24 cellular contexts compared by ENCODE assay signal in genomic region chr15:32877201-32877600, GRCh38.
"Had no signal": no experiment of that assay in that cellular context is flagged by ENCODE, and none has a peak within 500 bp of the region (broad histone marks: within the 10 kb centered on the region; RNA-seq: fewer than 3 reads in every experiment).

No MANE protein-coding gene starts in this region.

- H3K27me3 ChIP-seq: body of pancreas, thyroid gland, upper lobe of left lung, vagina had no signal

- H3K36me3 Mint-ChIP-seq: activated naive CD4-positive, alpha-beta T cell treated with anti-CD3 and anti-CD28 coated beads, Interleukin-2, amount 50 U/mL, for 24 hours; stimulated activated memory B cell treated with anti-CD40 and anti-IgM and Interleukin-4, amounts not matched to agents 10 μg/mL and 1 μg/mL and 100 μg/mL, for 72 hours had no signal

- ATAC-seq: body of pancreas; left cardiac atrium; left ventricle myocardium superior; sciatic nerve; stimulated activated memory B cell treated with anti-CD40 and anti-IgM and Interleukin-4, amounts not matched to agents 10 μg/mL and 1 μg/mL and 100 μg/mL, for 72 hours; stimulated activated naive CD8-positive, alpha-beta T cell treated with anti-CD3 and anti-CD28 coated beads, Interleukin-15, amount 100 ng/mL, for 72 hours had no signal

- H3K9me3 ChIP-seq: body of pancreas, thyroid gland, upper lobe of left lung, vagina had no signal

- DNase-seq: activated CD4-positive, alpha-beta T cell treated with anti-CD3 and anti-CD28 coated beads for 4 hours; activated CD4-positive, alpha-beta T cell treated with anti-CD3 and anti-CD28 coated beads, Interleukin-2, amount 50 U/mL, for 48 hours; activated CD8-positive, alpha-beta memory T cell treated with anti-CD3 and anti-CD28 coated beads for 24 hours; body of pancreas; effector CD4-positive, alpha-beta T cell; head of caudate nucleus; hippocampal formation; left cardiac atrium; left ventricle myocardium superior; retina; small intestine; stimulated activated CD4-positive, alpha-beta T cell treated with anti-CD3 and anti-CD28 coated beads, Interleukin-4, amount 100 ng/mL, for 24 hours; stimulated activated naive CD8-positive, alpha-beta T cell treated with anti-CD3 and anti-CD28 coated beads, Interleukin-15, amount 100 ng/mL, for 72 hours; T-helper 9 cell; thyroid gland; upper lobe of left lung had no signal

- H3K27ac ChIP-seq: body of pancreas, epithelial cell of prostate, thyroid gland, upper lobe of left lung, vagina, VCaP had no signal

- H3K27ac Mint-ChIP-seq: activated naive CD4-positive, alpha-beta T cell treated with anti-CD3 and anti-CD28 coated beads, Interleukin-2, amount 50 U/mL, for 24 hours; nephron; stimulated activated memory B cell treated with anti-CD40 and anti-IgM and Interleukin-4, amounts not matched to agents 10 μg/mL and 1 μg/mL and 100 μg/mL, for 72 hours; T-helper 1 cell treated with Interleukin-12 subunit alpha and Interleukin-12 subunit beta and Interleukin-4 antibody, amounts not matched to agents 30 μg/mL and 1 μg/mL, for 36 hours had no signal

- H3K4me1 Mint-ChIP-seq: activated naive CD4-positive, alpha-beta T cell treated with anti-CD3 and anti-CD28 coated beads, Interleukin-2, amount 50 U/mL, for 24 hours; stimulated activated memory B cell treated with anti-CD40 and anti-IgM and Interleukin-4, amounts not matched to agents 10 μg/mL and 1 μg/mL and 100 μg/mL, for 72 hours; stimulated activated naive CD8-positive, alpha-beta T cell treated with anti-CD3 and anti-CD28 coated beads, Interleukin-15, amount 100 ng/mL, for 72 hours had no signal

- H3K9me3 Mint-ChIP-seq: activated naive CD4-positive, alpha-beta T cell treated with anti-CD3 and anti-CD28 coated beads, Interleukin-2, amount 50 U/mL, for 24 hours; nephron; stimulated activated memory B cell treated with anti-CD40 and anti-IgM and Interleukin-4, amounts not matched to agents 10 μg/mL and 1 μg/mL and 100 μg/mL, for 72 hours; stimulated activated naive CD8-positive, alpha-beta T cell treated with anti-CD3 and anti-CD28 coated beads, Interleukin-15, amount 100 ng/mL, for 72 hours; T-helper 1 cell treated with Interleukin-12 subunit alpha and Interleukin-12 subunit beta and Interleukin-4 antibody, amounts not matched to agents 30 μg/mL and 1 μg/mL, for 36 hours had no signal

- H3K27me3 Mint-ChIP-seq: activated naive CD4-positive, alpha-beta T cell treated with anti-CD3 and anti-CD28 coated beads, Interleukin-2, amount 50 U/mL, for 24 hours; stimulated activated memory B cell treated with anti-CD40 and anti-IgM and Interleukin-4, amounts not matched to agents 10 μg/mL and 1 μg/mL and 100 μg/mL, for 72 hours had no signal

- H3K4me1 ChIP-seq: thyroid gland had no signal

- H3K4me3 Mint-ChIP-seq: activated naive CD4-positive, alpha-beta T cell treated with anti-CD3 and anti-CD28 coated beads, Interleukin-2, amount 50 U/mL, for 24 hours; nephron; stimulated activated memory B cell treated with anti-CD40 and anti-IgM and Interleukin-4, amounts not matched to agents 10 μg/mL and 1 μg/mL and 100 μg/mL, for 72 hours; stimulated activated naive CD8-positive, alpha-beta T cell treated with anti-CD3 and anti-CD28 coated beads, Interleukin-15, amount 100 ng/mL, for 72 hours; T-helper 1 cell treated with Interleukin-12 subunit alpha and Interleukin-12 subunit beta and Interleukin-4 antibody, amounts not matched to agents 30 μg/mL and 1 μg/mL, for 36 hours had no signal

- H3K36me3 ChIP-seq: thyroid gland, upper lobe of left lung, vagina had no signal

- H3K4me3 ChIP-seq: body of pancreas, thyroid gland, upper lobe of left lung, vagina had no signal
